1 cellular context compared by ENCODE assay signal in the genomic region with DNA sequence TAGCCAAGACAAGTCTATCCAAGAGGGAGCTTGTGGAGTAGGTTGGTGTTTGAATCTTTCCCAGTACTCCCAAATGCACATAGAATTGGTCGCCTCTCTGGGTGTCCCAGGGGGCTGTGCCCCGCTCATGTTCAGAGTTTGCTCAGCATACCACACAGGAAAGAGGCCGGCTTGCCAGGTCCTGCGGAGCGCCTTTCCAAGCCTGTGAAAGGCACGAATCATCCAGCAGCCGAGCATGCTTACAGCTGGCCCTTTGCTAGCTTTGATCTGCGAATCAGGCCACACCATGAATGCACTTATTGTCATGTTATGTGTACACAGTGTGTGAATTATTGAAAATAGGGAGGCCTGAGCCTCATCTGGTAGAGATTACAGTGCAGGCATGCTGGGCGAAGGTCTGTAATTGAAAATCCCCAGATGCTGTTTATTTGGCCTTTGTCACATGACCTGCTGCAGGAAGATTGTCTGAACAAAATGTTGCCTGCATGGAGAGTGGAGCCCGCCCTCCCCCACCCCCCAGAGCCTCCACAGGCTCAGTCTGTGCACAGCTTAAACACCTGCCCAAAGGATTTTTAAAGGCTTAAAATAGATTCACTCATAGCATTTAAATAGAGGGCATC.
TF ChIP-seq lines count a peak whose summit lies in the region.

No MANE protein-coding gene starts in this region.

TF ChIP-seq in HEK293, 187 proteins besides CTCF, POLR2A, EP300 and RAD21 (continued from another document and continues in another):
- TF ChIP-seq, protein P1, sequence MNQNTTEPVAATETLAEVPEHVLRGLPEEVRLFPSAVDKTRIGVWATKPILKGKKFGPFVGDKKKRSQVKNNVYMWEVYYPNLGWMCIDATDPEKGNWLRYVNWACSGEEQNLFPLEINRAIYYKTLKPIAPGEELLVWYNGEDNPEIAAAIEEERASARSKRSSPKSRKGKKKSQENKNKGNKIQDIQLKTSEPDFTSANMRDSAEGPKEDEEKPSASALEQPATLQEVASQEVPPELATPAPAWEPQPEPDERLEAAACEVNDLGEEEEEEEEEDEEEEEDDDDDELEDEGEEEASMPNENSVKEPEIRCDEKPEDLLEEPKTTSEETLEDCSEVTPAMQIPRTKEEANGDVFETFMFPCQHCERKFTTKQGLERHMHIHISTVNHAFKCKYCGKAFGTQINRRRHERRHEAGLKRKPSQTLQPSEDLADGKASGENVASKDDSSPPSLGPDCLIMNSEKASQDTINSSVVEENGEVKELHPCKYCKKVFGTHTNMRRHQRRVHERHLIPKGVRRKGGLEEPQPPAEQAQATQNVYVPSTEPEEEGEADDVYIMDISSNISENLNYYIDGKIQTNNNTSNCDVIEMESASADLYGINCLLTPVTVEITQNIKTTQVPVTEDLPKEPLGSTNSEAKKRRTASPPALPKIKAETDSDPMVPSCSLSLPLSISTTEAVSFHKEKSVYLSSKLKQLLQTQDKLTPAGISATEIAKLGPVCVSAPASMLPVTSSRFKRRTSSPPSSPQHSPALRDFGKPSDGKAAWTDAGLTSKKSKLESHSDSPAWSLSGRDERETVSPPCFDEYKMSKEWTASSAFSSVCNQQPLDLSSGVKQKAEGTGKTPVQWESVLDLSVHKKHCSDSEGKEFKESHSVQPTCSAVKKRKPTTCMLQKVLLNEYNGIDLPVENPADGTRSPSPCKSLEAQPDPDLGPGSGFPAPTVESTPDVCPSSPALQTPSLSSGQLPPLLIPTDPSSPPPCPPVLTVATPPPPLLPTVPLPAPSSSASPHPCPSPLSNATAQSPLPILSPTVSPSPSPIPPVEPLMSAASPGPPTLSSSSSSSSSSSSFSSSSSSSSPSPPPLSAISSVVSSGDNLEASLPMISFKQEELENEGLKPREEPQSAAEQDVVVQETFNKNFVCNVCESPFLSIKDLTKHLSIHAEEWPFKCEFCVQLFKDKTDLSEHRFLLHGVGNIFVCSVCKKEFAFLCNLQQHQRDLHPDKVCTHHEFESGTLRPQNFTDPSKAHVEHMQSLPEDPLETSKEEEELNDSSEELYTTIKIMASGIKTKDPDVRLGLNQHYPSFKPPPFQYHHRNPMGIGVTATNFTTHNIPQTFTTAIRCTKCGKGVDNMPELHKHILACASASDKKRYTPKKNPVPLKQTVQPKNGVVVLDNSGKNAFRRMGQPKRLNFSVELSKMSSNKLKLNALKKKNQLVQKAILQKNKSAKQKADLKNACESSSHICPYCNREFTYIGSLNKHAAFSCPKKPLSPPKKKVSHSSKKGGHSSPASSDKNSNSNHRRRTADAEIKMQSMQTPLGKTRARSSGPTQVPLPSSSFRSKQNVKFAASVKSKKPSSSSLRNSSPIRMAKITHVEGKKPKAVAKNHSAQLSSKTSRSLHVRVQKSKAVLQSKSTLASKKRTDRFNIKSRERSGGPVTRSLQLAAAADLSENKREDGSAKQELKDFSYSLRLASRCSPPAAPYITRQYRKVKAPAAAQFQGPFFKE (tag by site-specific recombination; IDR thresholded peaks at IDR 0.05; ENCODE audit: borderline replicate concordance): no peak
- TF ChIP-seq ZNF610 (tag by site-specific recombination; IDR thresholded peaks at IDR 0.05; ENCODE audit: borderline replicate concordance): 0 out of 2 replicates have a peak, but pooled peaks have one; percentile 39
- TF ChIP-seq ZNF660 (tag by site-specific recombination; IDR thresholded peaks at IDR 0.05): no peak
- TF ChIP-seq ZBTB8A (tag by site-specific recombination; IDR thresholded peaks at IDR 0.05): peak; percentile 86
- TF ChIP-seq KLF16 (tag by site-specific recombination; IDR thresholded peaks at IDR 0.05): no peak
- peak; percentile 61; the same call in 1 of the 2 replicates for TF ChIP-seq ZNF423 (tag by site-specific recombination; IDR thresholded peaks at IDR 0.05)
- TF ChIP-seq ZNF324 (tag by site-specific recombination; IDR thresholded peaks at IDR 0.05): no peak
- TF ChIP-seq ZNF555 (tag by site-specific recombination; conservative IDR thresholded peaks at IDR 0.05): no peak
- TF ChIP-seq RBAK (tag by site-specific recombination; IDR thresholded peaks at IDR 0.05): no peak
- no peak for TF ChIP-seq HOXA7 (CRISPR knock-in tag; IDR thresholded peaks at IDR 0.05; ENCODE audit: borderline replicate concordance)
- TF ChIP-seq, protein P2, sequence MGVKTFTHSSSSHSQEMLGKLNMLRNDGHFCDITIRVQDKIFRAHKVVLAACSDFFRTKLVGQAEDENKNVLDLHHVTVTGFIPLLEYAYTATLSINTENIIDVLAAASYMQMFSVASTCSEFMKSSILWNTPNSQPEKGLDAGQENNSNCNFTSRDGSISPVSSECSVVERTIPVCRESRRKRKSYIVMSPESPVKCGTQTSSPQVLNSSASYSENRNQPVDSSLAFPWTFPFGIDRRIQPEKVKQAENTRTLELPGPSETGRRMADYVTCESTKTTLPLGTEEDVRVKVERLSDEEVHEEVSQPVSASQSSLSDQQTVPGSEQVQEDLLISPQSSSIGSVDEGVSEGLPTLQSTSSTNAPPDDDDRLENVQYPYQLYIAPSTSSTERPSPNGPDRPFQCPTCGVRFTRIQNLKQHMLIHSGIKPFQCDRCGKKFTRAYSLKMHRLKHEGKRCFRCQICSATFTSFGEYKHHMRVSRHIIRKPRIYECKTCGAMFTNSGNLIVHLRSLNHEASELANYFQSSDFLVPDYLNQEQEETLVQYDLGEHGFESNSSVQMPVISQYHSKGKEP (tag by site-specific recombination; IDR thresholded peaks at IDR 0.05): peak; percentile 85
- no peak for TF ChIP-seq MYNN (tag by site-specific recombination; IDR thresholded peaks at IDR 0.05; ENCODE audit: borderline replicate concordance)
- TF ChIP-seq ZNF747 (tag by site-specific recombination; IDR thresholded peaks at IDR 0.05): no peak
- 0 out of 2 replicates have a peak, but pooled peaks have one; percentile 19 for TF ChIP-seq ZNF121 (tag by site-specific recombination; IDR thresholded peaks at IDR 0.05)
- no peak for TF ChIP-seq ZNF707 (tag by site-specific recombination; IDR thresholded peaks at IDR 0.05)
- no peak for TF ChIP-seq ZNF311 (tag by site-specific recombination; IDR thresholded peaks at IDR 0.05; ENCODE audit: borderline replicate concordance)
- no peak for TF ChIP-seq ZNF529 (tag by site-specific recombination; IDR thresholded peaks at IDR 0.05; ENCODE audit: insufficient replicate concordance)
- TF ChIP-seq ZNF510 (tag by site-specific recombination; IDR thresholded peaks at IDR 0.05; ENCODE audit: insufficient replicate concordance): no peak
- TF ChIP-seq GLIS2 (tag by site-specific recombination; IDR thresholded peaks at IDR 0.05): no peak
- TF ChIP-seq, protein P3, sequence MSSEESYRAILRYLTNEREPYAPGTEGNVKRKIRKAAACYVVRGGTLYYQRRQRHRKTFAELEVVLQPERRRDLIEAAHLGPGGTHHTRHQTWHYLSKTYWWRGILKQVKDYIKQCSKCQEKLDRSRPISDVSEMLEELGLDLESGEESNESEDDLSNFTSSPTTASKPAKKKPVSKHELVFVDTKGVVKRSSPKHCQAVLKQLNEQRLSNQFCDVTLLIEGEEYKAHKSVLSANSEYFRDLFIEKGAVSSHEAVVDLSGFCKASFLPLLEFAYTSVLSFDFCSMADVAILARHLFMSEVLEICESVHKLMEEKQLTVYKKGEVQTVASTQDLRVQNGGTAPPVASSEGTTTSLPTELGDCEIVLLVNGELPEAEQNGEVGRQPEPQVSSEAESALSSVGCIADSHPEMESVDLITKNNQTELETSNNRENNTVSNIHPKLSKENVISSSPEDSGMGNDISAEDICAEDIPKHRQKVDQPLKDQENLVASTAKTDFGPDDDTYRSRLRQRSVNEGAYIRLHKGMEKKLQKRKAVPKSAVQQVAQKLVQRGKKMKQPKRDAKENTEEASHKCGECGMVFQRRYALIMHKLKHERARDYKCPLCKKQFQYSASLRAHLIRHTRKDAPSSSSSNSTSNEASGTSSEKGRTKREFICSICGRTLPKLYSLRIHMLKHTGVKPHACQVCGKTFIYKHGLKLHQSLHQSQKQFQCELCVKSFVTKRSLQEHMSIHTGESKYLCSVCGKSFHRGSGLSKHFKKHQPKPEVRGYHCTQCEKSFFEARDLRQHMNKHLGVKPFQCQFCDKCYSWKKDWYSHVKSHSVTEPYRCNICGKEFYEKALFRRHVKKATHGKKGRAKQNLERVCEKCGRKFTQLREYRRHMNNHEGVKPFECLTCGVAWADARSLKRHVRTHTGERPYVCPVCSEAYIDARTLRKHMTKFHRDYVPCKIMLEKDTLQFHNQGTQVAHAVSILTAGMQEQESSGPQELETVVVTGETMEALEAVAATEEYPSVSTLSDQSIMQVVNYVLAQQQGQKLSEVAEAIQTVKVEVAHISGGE (tag by site-specific recombination; conservative IDR thresholded peaks at IDR 0.05; ENCODE audit: low read depth): no peak
- no peak for TF ChIP-seq ZBTB1 (tag by site-specific recombination; IDR thresholded peaks at IDR 0.05)
- TF ChIP-seq GFI1B (tag by site-specific recombination; IDR thresholded peaks at IDR 0.05): peak; percentile 30; the same call in 1 of the 2 replicates
- TF ChIP-seq, protein P4, sequence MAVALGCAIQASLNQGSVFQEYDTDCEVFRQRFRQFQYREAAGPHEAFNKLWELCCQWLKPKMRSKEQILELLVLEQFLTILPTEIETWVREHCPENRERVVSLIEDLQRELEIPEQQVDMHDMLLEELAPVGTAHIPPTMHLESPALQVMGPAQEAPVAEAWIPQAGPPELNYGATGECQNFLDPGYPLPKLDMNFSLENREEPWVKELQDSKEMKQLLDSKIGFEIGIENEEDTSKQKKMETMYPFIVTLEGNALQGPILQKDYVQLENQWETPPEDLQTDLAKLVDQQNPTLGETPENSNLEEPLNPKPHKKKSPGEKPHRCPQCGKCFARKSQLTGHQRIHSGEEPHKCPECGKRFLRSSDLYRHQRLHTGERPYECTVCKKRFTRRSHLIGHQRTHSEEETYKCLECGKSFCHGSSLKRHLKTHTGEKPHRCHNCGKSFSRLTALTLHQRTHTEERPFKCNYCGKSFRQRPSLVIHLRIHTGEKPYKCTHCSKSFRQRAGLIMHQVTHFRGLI (tag by site-specific recombination; IDR thresholded peaks at IDR 0.05): 0 out of 2 replicates have a peak, but pooled peaks have one; percentile 15
- TF ChIP-seq, protein P5, sequence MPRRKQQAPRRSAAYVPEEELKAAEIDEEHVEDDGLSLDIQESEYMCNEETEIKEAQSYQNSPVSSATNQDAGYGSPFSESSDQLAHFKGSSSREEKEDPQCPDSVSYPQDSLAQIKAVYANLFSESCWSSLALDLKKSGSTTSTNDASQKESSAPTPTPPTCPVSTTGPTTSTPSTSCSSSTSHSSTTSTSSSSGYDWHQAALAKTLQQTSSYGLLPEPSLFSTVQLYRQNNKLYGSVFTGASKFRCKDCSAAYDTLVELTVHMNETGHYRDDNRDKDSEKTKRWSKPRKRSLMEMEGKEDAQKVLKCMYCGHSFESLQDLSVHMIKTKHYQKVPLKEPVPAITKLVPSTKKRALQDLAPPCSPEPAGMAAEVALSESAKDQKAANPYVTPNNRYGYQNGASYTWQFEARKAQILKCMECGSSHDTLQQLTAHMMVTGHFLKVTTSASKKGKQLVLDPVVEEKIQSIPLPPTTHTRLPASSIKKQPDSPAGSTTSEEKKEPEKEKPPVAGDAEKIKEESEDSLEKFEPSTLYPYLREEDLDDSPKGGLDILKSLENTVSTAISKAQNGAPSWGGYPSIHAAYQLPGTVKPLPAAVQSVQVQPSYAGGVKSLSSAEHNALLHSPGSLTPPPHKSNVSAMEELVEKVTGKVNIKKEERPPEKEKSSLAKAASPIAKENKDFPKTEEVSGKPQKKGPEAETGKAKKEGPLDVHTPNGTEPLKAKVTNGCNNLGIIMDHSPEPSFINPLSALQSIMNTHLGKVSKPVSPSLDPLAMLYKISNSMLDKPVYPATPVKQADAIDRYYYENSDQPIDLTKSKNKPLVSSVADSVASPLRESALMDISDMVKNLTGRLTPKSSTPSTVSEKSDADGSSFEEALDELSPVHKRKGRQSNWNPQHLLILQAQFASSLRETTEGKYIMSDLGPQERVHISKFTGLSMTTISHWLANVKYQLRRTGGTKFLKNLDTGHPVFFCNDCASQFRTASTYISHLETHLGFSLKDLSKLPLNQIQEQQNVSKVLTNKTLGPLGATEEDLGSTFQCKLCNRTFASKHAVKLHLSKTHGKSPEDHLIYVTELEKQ (tag by site-specific recombination; IDR thresholded peaks at IDR 0.05; ENCODE audit: borderline replicate concordance): no peak
- TF ChIP-seq ZNF2 (tag by site-specific recombination; IDR thresholded peaks at IDR 0.05): no peak
- TF ChIP-seq ZNF776 (tag by site-specific recombination; IDR thresholded peaks at IDR 0.05; ENCODE audit: borderline replicate concordance): no peak
- TF ChIP-seq ZSCAN30 (tag by site-specific recombination; IDR thresholded peaks at IDR 0.05): peak; percentile 67; the same call in 1 of the 2 replicates
- no peak for TF ChIP-seq KLF1 (tag by site-specific recombination; IDR thresholded peaks at IDR 0.05)
- TF ChIP-seq ZNF202 (tag by site-specific recombination; IDR thresholded peaks at IDR 0.05; ENCODE audit: borderline replicate concordance): no peak
- TF ChIP-seq ZNF561 (tag by site-specific recombination; IDR thresholded peaks at IDR 0.05; ENCODE audit: borderline replicate concordance): no peak
- TF ChIP-seq WT1 (tag by site-specific recombination; IDR thresholded peaks at IDR 0.05): peak; percentile 86
- no peak for TF ChIP-seq ZNF768 (tag by site-specific recombination; IDR thresholded peaks at IDR 0.05)
- no peak for TF ChIP-seq KLF7 (tag by site-specific recombination; IDR thresholded peaks at IDR 0.05; ENCODE audit: borderline replicate concordance)
- peak; percentile 100 for TF ChIP-seq MZF1 (tag by site-specific recombination; IDR thresholded peaks at IDR 0.05; ENCODE audit: borderline replicate concordance)
- TF ChIP-seq ZFP3 (tag by site-specific recombination; IDR thresholded peaks at IDR 0.05; ENCODE audit: low read depth): no peak
- no peak for TF ChIP-seq ZNF585B (tag by site-specific recombination; IDR thresholded peaks at IDR 0.05)
- no peak for TF ChIP-seq ZNF830 (tag by site-specific recombination; IDR thresholded peaks at IDR 0.05; ENCODE audit: low read depth)
